In genomic region chr1:27830621-27831424, GRCh38 we compare ENCODE assay signal across 8 cellular contexts. TPM values are rescaled to one million over a fixed set of nuclear protein-coding genes. Genes with fewer than 3 reads are reported as not detected.
DNase-seq lines count a peak whose midpoint lies in the region; ATAC-seq, FAIRE-seq and TF ChIP-seq lines count a peak whose summit lies in the region.

PPP1R8 (plus strand) TSS chr1:27830782; CDS start chr1:27830836, 54 bp downstream.

- H3K4me1 ChIP-seq in psoas muscle = peaks cover 30% of the 10 kb centered on the region

- peak within 1 kb of the TSS; percentile 92 for H3K4me3 Mint-ChIP-seq in T-helper 17 cell

- peaks cover 3 to 31% of the 10 kb centered on the region in 2 donors for H3K36me3 ChIP-seq in psoas muscle (ENCODE audit: insufficient read depth in 1 of 2, low read depth in 1 of 2)

- H3K27ac ChIP-seq in psoas muscle = peak within 1 kb of the TSS; percentile 84

- TF ChIP-seq CTCF in psoas muscle (IDR thresholded peaks at IDR 0.05) = no peak

- intact Hi-C loops in left ventricle myocardium superior (cut with micrococcal nuclease) = no loop called here
- intact Hi-C loops in psoas muscle (cut with DNase I) = no loop called here

- H3K27me3 ChIP-seq in psoas muscle (ENCODE audit: insufficient read depth in 3 of 3, low read length in 2 of 3) = no peaks in the 10 kb centered on the region

- H3K4me1 Mint-ChIP-seq in T-helper 17 cell = peaks cover 15% of the 10 kb centered on the region

- H3K36me3 Mint-ChIP-seq in T-helper 17 cell (ENCODE audit: low read depth) = no peaks in the 10 kb centered on the region

- WGBS in psoas muscle, 3 donors = 0 to 1% (median 0%) methylated on average over 52 to 60 of the region's 60 CpGs

- peak within 1 kb of the TSS; percentile 92 for H3K4me3 ChIP-seq in psoas muscle

- FAIRE-seq in GM12892 (lab: Jason Lieb, UNC) = peak; percentile 97
- FAIRE-seq in urothelium cell line (lab: Jason Lieb, UNC) = no peak

- ATAC-seq in HG02852 (IDR thresholded peaks at IDR 0.05; ENCODE audit: unreplicated experiment) = peak; percentile 96
- peak; percentile 99 for ATAC-seq in T-helper 17 cell
- peak; percentile 100 for ATAC-seq in left ventricle myocardium superior
- peak; percentile 99 to 100 (median 100) for ATAC-seq in psoas muscle

- DNase-seq in GM12892 (ENCODE audit: insufficient read length) = peak; percentile 71
- DNase-seq in NCI-H146 treated with DMSO at 0.1 percent for 48 hours (lab: John Stamatoyannopoulos, UW; ENCODE audit: unreplicated experiment) = peak; percentile 89
- DNase-seq in T-helper 17 cell = peak; percentile 70 to 81 (median 77)
- DNase-seq in amygdala (lab: John Stamatoyannopoulos, UW) = peak; percentile 58 to 96 (median 88)
- peak; percentile 96 for DNase-seq in left ventricle myocardium superior
- DNase-seq in psoas muscle = peak; percentile 94 to 96
- DNase-seq in urothelium cell line (ENCODE audit: low spot score) = peak; percentile 96

- H3K27me3 Mint-ChIP-seq in T-helper 17 cell = no peaks in the 10 kb centered on the region

- peak; percentile 97 for TF ChIP-seq POLR2A in GM12892 (IDR thresholded peaks at IDR 0.05; ENCODE audit: low read depth, low read length)

- H3K9me3 ChIP-seq in T-helper 17 cell (ENCODE audit: control insufficient read depth, low read length, poor library complexity, severe bottlenecking) (no peaks in the 10 kb centered on the region), psoas muscle (no peaks in the 10 kb centered on the region)

- H3K27ac Mint-ChIP-seq in T-helper 17 cell = peak within 1 kb of the TSS; percentile 92

RNA-seq across cellular contexts. Expression of gene PPP1R8, which starts in this region (rescaled TPM):
- polyA plus RNA-seq in GM12892 (2012; ENCODE audit: missing spikeins) = 38.8 TPM
- total RNA-seq in T-helper 17 cell (10 to 100 TPM; 19.6 to 21.4 TPM), left ventricle myocardium superior (25.8 TPM), psoas muscle (10 to 100 TPM; 20.6 to 28.2 (median 24.5) TPM)
- polyA plus RNA-seq in psoas muscle = 10 to 100 TPM; 18.5 to 46.1 (median 32.4) TPM

Comparison
In these comparisons a context has a peak if more than half of its experiments do, and no peak if none do; other contexts are left out.
1. Peak in every context shown above with its lines: DNase-seq, ATAC-seq, H3K4me3 ChIP-seq and H3K27ac ChIP-seq.